Comparison of ENCODE assay signal across 9 cellular contexts in the genomic region with DNA sequence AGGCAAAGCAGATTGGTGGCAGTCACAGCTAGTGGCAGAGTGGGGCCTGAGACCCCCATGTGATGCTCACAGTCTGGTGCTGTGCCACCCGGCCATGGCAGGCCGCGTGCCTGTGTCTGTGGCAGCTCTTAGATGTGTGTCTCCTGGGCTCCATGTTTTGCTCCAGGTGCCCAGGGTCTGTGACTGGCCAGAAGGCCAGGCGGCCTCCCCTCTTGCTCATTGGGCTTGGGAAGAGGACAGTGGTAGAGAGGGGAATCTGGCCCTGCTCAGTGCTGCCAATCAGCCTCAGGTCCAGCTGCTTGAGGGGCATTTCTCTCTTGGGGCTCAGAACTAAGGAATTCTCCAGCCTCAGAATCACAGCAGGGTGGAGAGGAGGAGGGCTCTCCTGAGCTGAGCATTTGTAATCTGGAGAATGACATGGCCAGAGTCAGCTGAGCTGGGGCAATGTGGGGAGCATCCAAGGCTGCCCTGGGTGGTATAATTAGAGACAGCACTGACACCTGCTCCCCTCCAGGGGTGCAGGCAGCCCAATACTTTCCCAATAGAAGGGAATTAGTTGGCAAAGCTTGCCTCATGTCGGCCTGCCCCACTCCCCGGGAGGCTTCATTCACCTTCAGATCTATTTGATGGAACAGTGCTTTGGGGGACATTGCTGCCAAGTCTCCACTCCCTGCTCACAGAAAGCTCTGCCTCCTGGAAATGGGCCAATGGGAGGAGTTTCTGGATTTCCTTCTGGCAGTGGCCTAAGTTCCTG. TPM values are rescaled to one million over a fixed set of nuclear protein-coding genes. Genes with fewer than 3 reads are reported as not detected.
DNase-seq lines count a peak whose midpoint lies in the region; ATAC-seq and TF ChIP-seq lines count a peak whose summit lies in the region.
"Had no signal": no experiment of that assay in that cellular context is flagged by ENCODE, and none has a peak within 500 bp of the region (broad histone marks: within the 10 kb centered on the region; RNA-seq: fewer than 3 reads in every experiment).

No MANE protein-coding gene starts in this region.

- in situ Hi-C loops in GM13977 (cut with MboI; ENCODE audit: low pct_unique_long_range_greater_than_20kb, low sequenced_read_pairs, unreplicated experiment): no loop called here

- CTCF ChIA-PET in activated CD8-positive, alpha-beta memory T cell treated with anti-CD3 and anti-CD28 coated beads, Interleukin-2, amount 10 ng/mL, durations not matched to agents 7 days and 5 days (lab: Charles Lee): interaction anchor here (0.8 to 5.1 kb wide), 12 partner anchors 10 to 231 kb away, joined by 3 to 55 read pairs (median 4); partner anchors contain the start of gene RPL23

- H3K9me3 Mint-ChIP-seq in activated CD8-positive, alpha-beta memory T cell treated with anti-CD3 and anti-CD28 coated beads, Interleukin-2, amount 10 ng/mL, durations not matched to agents 7 days and 5 days (ENCODE audit: low read depth): no peaks in the 10 kb centered on the region

- no peaks in the 10 kb centered on the region for H3K27me3 Mint-ChIP-seq in activated CD8-positive, alpha-beta memory T cell treated with anti-CD3 and anti-CD28 coated beads, Interleukin-2, amount 10 ng/mL, durations not matched to agents 7 days and 5 days

- peaks cover 19% of the 10 kb centered on the region for H3K36me3 Mint-ChIP-seq in activated CD8-positive, alpha-beta memory T cell treated with anti-CD3 and anti-CD28 coated beads, Interleukin-2, amount 10 ng/mL, durations not matched to agents 7 days and 5 days

- H3K4me1 Mint-ChIP-seq in activated CD8-positive, alpha-beta memory T cell treated with anti-CD3 and anti-CD28 coated beads, Interleukin-2, amount 10 ng/mL, durations not matched to agents 7 days and 5 days: peaks cover 34% of the 10 kb centered on the region

- no peak overlapping the region for H3K27ac Mint-ChIP-seq in activated CD8-positive, alpha-beta memory T cell treated with anti-CD3 and anti-CD28 coated beads, Interleukin-2, amount 10 ng/mL, durations not matched to agents 7 days and 5 days

- peak overlapping the region; percentile 29 for H3K27ac ChIP-seq in 22Rv1

- no peak for ATAC-seq in activated CD8-positive, alpha-beta memory T cell treated with anti-CD3 and anti-CD28 coated beads, Interleukin-2, amount 10 ng/mL, durations not matched to agents 7 days and 5 days

- TF ChIP-seq CTCF in 22Rv1 (IDR thresholded peaks at IDR 0.05) (no peak), GM13977 (IDR thresholded peaks at IDR 0.05; ENCODE audit: extremely low read depth, insufficient read depth, missing control alignments) (no peak)

- H3K4me3 Mint-ChIP-seq in activated CD8-positive, alpha-beta memory T cell treated with anti-CD3 and anti-CD28 coated beads, Interleukin-2, amount 10 ng/mL, durations not matched to agents 7 days and 5 days: no peak overlapping the region

- peak; percentile 80 for DNase-seq in HT-29 (ENCODE audit: low spot score)
- peak; percentile 40 for DNase-seq in activated CD8-positive, alpha-beta memory T cell treated with anti-CD3 and anti-CD28 coated beads, Interleukin-2, amount 10 ng/mL, durations not matched to agents 7 days and 5 days
- DNase-seq in glomerular visceral epithelial cell (ENCODE audit: extremely low spot score): peak; percentile 66
- peak; percentile 55 for DNase-seq in putamen (ENCODE audit: low spot score)
- DNase-seq in GM13977 (ENCODE audit: low spot score): no peak
- no peak for DNase-seq in epidermal melanocyte (ENCODE audit: insufficient read length, low spot score)
- no peak for DNase-seq in SHP77 (lab: John Stamatoyannopoulos, UW)

RNA-seq across cellular contexts. Expression of gene FBXO47, which starts 44.5 kb away (rescaled TPM):
- total RNA-seq in HT-29 (2014; rRNA removed; shearing (Covaris generic)): not detected in 2 replicates
- total RNA-seq in activated CD8-positive, alpha-beta memory T cell treated with anti-CD3 and anti-CD28 coated beads, Interleukin-2, amount 10 ng/mL, durations not matched to agents 7 days and 5 days: under 1 TPM in 1 of 2 experiments, not detected in 1; 0.18 TPM
- total RNA-seq: activated CD8-positive, alpha-beta memory T cell treated with anti-CD3 and anti-CD28 coated beads for 36 hours had no signal

RNA-seq across cellular contexts. Expression of gene LASP1, which starts 52.9 kb away (rescaled TPM):
- 266 and 279 TPM in 2 replicates for total RNA-seq in HT-29 (2014; rRNA removed; shearing (Covaris generic))
- 100 to 1,000 TPM; 208 to 239 TPM for total RNA-seq in activated CD8-positive, alpha-beta memory T cell treated with anti-CD3 and anti-CD28 coated beads, Interleukin-2, amount 10 ng/mL, durations not matched to agents 7 days and 5 days

Comparison
In these comparisons a context has a peak if more than half of its experiments do, and no peak if none do; other contexts are left out.
1. DNase-seq: peak in HT-29 (single experiment), activated CD8-positive, alpha-beta memory T cell treated with anti-CD3 and anti-CD28 coated beads, Interleukin-2, amount 10 ng/mL, durations not matched to agents 7 days and 5 days (single experiment), glomerular visceral epithelial cell (single experiment) and putamen (single experiment); none in GM13977 (single experiment), epidermal melanocyte (single experiment) and SHP77 (0 of 2).